1 cellular context compared by ENCODE assay signal in the genomic region with DNA sequence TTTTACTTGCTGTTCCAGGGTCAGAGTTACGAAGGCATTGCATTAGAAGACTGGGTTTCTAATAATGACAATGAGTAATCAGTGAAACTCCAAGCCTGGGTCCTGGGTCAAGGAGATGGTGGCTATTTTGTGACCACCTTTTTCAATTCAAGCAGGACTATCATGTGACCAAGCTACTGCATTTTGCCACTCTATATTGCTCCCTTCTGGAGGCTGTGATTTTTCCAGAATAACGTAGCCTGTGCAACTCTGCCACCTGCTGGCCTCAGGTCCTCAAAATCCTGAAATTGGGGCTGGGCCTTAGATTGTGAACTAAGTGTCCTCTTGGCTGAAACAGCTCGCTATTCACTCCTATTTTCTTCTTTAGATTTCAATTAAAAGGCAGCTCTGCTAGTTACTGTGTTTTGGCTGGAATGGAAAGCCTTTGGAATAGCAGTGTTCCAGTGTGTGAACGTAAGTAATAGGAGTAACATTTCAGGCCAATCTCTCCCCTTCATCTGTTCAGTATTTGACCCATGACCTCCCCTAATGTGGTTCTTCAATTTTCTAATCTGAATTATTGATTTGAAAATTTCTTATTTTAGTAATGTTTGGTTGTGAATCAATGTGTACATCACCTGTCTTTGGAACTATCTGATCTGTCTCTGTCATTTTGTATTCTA.
TF ChIP-seq lines count a peak whose summit lies in the region.

No MANE protein-coding gene starts in this region.

TF ChIP-seq in K562, 482 proteins besides CTCF, POLR2A, EP300 and RAD21 (continued from another document and continues in another):
- TF ChIP-seq, protein P1, sequence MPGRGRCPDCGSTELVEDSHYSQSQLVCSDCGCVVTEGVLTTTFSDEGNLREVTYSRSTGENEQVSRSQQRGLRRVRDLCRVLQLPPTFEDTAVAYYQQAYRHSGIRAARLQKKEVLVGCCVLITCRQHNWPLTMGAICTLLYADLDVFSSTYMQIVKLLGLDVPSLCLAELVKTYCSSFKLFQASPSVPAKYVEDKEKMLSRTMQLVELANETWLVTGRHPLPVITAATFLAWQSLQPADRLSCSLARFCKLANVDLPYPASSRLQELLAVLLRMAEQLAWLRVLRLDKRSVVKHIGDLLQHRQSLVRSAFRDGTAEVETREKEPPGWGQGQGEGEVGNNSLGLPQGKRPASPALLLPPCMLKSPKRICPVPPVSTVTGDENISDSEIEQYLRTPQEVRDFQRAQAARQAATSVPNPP (IDR thresholded peaks at IDR 0.05; ENCODE audit: borderline replicate concordance, insufficient read depth, insufficient read length): no peak
- TF ChIP-seq ZNF668 (CRISPR knock-in tag; IDR thresholded peaks at IDR 0.05) (no peak), POU5F1 (IDR thresholded peaks at IDR 0.05; ENCODE audit: borderline replicate concordance, low read depth, low read length, partially characterized antibody) (no peak), NFXL1 (CRISPR knock-in tag; IDR thresholded peaks at IDR 0.05) (no peak), SMARCA5 (IDR thresholded peaks at IDR 0.05) (no peak), CBFB (CRISPR knock-in tag; IDR thresholded peaks at IDR 0.05) (no peak), ZNF436 (CRISPR knock-in tag; IDR thresholded peaks at IDR 0.05) (no peak), STAT5B (CRISPR knock-in tag; IDR thresholded peaks at IDR 0.05) (no peak), ZNF184 (CRISPR knock-in tag; IDR thresholded peaks at IDR 0.05) (no peak), ZNF239 (CRISPR knock-in tag; IDR thresholded peaks at IDR 0.05) (peak; percentile 34; the same call in 1 of the 2 replicates), TEAD1 (CRISPR knock-in tag; IDR thresholded peaks at IDR 0.05) (no peak; a peak in 1 of 4 replicates), SIRT6 (IDR thresholded peaks at IDR 0.05; ENCODE audit: low read depth, low read length) (no peak), ZNF644 (tag; IDR thresholded peaks at IDR 0.05; ENCODE audit: low read depth) (no peak), PHF8 (IDR thresholded peaks at IDR 0.05; ENCODE audit: borderline replicate concordance, low read length) (no peak), CBX5 (IDR thresholded peaks at IDR 0.05; ENCODE audit: borderline replicate concordance, low read depth) (no peak), ZNF174 (CRISPR knock-in tag; IDR thresholded peaks at IDR 0.05) (no peak), HNRNPH1 (optimal IDR thresholded peaks at IDR 0.05; ENCODE audit: low read depth, low read length) (no peak), SMARCA4 (IDR thresholded peaks at IDR 0.05) (no peak), NFATC3 (IDR thresholded peaks at IDR 0.05) (no peak), SMC3 (conservative IDR thresholded peaks at IDR 0.05; ENCODE audit: insufficient read depth, low read depth, low read length) (peak; percentile 87), FOXK2 (conservative IDR thresholded peaks at IDR 0.05 in 1 of 2, IDR thresholded peaks at IDR 0.05 in 1 of 2; ENCODE audit: low read depth in 2 of 2) (0 out of 4 replicates have a peak, but pooled peaks of 1 of the 2 experiments have one; percentile 21), KDM5B (IDR thresholded peaks at IDR 0.05; ENCODE audit: insufficient replicate concordance, low read depth, low read length) (no peak), ZNF121 (CRISPR knock-in tag; conservative IDR thresholded peaks at IDR 0.05) (no peak), CC2D1A (IDR thresholded peaks at IDR 0.05) (peak; percentile 78; the same call in 1 of the 2 replicates), TEAD2 (tag; IDR thresholded peaks at IDR 0.05) (no peak), ZNF232 (CRISPR knock-in tag; IDR thresholded peaks at IDR 0.05) (no peak), BRF1 (IDR thresholded peaks at IDR 0.05; ENCODE audit: borderline replicate concordance, extremely low read depth, insufficient read length) (no peak), ZNF785 (CRISPR knock-in tag; IDR thresholded peaks at IDR 0.05) (no peak), NUFIP1 (IDR thresholded peaks at IDR 0.05; ENCODE audit: partially characterized antibody) (no peak), GATA2 (CRISPR knock-in tag; IDR thresholded peaks at IDR 0.05) (no peak), JUND (IDR thresholded peaks at IDR 0.05; ENCODE audit: borderline replicate concordance, low read depth, low read length) (peak; percentile 16; the same call in 1 of the 2 replicates), JUND (tag; IDR thresholded peaks at IDR 0.05; ENCODE audit: borderline replicate concordance, low read depth, low read length) (no peak; the same call in 2 of the 3 replicates), TFAM (CRISPR knock-in tag; conservative IDR thresholded peaks at IDR 0.05) (no peak), SRF (CRISPR knock-in tag; IDR thresholded peaks at IDR 0.05) (no peak), GATAD2A (IDR thresholded peaks at IDR 0.05) (no peak), WHSC1 (IDR thresholded peaks at IDR 0.05; ENCODE audit: low read length) (no peak)
- TF ChIP-seq, protein P2, sequence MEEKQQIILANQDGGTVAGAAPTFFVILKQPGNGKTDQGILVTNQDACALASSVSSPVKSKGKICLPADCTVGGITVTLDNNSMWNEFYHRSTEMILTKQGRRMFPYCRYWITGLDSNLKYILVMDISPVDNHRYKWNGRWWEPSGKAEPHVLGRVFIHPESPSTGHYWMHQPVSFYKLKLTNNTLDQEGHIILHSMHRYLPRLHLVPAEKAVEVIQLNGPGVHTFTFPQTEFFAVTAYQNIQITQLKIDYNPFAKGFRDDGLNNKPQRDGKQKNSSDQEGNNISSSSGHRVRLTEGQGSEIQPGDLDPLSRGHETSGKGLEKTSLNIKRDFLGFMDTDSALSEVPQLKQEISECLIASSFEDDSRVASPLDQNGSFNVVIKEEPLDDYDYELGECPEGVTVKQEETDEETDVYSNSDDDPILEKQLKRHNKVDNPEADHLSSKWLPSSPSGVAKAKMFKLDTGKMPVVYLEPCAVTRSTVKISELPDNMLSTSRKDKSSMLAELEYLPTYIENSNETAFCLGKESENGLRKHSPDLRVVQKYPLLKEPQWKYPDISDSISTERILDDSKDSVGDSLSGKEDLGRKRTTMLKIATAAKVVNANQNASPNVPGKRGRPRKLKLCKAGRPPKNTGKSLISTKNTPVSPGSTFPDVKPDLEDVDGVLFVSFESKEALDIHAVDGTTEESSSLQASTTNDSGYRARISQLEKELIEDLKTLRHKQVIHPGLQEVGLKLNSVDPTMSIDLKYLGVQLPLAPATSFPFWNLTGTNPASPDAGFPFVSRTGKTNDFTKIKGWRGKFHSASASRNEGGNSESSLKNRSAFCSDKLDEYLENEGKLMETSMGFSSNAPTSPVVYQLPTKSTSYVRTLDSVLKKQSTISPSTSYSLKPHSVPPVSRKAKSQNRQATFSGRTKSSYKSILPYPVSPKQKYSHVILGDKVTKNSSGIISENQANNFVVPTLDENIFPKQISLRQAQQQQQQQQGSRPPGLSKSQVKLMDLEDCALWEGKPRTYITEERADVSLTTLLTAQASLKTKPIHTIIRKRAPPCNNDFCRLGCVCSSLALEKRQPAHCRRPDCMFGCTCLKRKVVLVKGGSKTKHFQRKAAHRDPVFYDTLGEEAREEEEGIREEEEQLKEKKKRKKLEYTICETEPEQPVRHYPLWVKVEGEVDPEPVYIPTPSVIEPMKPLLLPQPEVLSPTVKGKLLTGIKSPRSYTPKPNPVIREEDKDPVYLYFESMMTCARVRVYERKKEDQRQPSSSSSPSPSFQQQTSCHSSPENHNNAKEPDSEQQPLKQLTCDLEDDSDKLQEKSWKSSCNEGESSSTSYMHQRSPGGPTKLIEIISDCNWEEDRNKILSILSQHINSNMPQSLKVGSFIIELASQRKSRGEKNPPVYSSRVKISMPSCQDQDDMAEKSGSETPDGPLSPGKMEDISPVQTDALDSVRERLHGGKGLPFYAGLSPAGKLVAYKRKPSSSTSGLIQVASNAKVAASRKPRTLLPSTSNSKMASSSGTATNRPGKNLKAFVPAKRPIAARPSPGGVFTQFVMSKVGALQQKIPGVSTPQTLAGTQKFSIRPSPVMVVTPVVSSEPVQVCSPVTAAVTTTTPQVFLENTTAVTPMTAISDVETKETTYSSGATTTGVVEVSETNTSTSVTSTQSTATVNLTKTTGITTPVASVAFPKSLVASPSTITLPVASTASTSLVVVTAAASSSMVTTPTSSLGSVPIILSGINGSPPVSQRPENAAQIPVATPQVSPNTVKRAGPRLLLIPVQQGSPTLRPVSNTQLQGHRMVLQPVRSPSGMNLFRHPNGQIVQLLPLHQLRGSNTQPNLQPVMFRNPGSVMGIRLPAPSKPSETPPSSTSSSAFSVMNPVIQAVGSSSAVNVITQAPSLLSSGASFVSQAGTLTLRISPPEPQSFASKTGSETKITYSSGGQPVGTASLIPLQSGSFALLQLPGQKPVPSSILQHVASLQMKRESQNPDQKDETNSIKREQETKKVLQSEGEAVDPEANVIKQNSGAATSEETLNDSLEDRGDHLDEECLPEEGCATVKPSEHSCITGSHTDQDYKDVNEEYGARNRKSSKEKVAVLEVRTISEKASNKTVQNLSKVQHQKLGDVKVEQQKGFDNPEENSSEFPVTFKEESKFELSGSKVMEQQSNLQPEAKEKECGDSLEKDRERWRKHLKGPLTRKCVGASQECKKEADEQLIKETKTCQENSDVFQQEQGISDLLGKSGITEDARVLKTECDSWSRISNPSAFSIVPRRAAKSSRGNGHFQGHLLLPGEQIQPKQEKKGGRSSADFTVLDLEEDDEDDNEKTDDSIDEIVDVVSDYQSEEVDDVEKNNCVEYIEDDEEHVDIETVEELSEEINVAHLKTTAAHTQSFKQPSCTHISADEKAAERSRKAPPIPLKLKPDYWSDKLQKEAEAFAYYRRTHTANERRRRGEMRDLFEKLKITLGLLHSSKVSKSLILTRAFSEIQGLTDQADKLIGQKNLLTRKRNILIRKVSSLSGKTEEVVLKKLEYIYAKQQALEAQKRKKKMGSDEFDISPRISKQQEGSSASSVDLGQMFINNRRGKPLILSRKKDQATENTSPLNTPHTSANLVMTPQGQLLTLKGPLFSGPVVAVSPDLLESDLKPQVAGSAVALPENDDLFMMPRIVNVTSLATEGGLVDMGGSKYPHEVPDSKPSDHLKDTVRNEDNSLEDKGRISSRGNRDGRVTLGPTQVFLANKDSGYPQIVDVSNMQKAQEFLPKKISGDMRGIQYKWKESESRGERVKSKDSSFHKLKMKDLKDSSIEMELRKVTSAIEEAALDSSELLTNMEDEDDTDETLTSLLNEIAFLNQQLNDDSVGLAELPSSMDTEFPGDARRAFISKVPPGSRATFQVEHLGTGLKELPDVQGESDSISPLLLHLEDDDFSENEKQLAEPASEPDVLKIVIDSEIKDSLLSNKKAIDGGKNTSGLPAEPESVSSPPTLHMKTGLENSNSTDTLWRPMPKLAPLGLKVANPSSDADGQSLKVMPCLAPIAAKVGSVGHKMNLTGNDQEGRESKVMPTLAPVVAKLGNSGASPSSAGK (IDR thresholded peaks at IDR 0.05): no peak
- TF ChIP-seq, protein P3, sequence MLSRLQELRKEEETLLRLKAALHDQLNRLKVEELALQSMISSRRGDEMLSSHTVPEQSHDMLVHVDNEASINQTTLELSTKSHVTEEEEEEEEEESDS (CRISPR knock-in tag; IDR thresholded peaks at IDR 0.05): no peak
- TF ChIP-seq, protein P4, sequence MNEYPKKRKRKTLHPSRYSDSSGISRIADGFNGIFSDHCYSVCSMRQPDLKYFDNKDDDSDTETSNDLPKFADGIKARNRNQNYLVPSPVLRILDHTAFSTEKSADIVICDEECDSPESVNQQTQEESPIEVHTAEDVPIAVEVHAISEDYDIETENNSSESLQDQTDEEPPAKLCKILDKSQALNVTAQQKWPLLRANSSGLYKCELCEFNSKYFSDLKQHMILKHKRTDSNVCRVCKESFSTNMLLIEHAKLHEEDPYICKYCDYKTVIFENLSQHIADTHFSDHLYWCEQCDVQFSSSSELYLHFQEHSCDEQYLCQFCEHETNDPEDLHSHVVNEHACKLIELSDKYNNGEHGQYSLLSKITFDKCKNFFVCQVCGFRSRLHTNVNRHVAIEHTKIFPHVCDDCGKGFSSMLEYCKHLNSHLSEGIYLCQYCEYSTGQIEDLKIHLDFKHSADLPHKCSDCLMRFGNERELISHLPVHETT (CRISPR knock-in tag; conservative IDR thresholded peaks at IDR 0.05 in 1 of 2, IDR thresholded peaks at IDR 0.05 in 1 of 2): no peak
- TF ChIP-seq, protein P5, sequence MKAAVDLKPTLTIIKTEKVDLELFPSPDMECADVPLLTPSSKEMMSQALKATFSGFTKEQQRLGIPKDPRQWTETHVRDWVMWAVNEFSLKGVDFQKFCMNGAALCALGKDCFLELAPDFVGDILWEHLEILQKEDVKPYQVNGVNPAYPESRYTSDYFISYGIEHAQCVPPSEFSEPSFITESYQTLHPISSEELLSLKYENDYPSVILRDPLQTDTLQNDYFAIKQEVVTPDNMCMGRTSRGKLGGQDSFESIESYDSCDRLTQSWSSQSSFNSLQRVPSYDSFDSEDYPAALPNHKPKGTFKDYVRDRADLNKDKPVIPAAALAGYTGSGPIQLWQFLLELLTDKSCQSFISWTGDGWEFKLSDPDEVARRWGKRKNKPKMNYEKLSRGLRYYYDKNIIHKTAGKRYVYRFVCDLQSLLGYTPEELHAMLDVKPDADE (conservative IDR thresholded peaks at IDR 0.05; ENCODE audit: control insufficient read depth, low read depth, low read length): no peak
- TF ChIP-seq, protein P6, sequence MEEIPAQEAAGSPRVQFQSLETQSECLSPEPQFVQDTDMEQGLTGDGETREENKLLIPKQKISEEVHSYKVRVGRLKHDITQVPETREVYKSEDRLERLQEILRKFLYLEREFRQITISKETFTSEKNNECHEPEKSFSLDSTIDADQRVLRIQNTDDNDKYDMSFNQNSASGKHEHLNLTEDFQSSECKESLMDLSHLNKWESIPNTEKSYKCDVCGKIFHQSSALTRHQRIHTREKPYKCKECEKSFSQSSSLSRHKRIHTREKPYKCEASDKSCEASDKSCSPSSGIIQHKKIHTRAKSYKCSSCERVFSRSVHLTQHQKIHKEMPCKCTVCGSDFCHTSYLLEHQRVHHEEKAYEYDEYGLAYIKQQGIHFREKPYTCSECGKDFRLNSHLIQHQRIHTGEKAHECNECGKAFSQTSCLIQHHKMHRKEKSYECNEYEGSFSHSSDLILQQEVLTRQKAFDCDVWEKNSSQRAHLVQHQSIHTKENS (CRISPR knock-in tag; IDR thresholded peaks at IDR 0.05): no peak
- TF ChIP-seq, protein P7, sequence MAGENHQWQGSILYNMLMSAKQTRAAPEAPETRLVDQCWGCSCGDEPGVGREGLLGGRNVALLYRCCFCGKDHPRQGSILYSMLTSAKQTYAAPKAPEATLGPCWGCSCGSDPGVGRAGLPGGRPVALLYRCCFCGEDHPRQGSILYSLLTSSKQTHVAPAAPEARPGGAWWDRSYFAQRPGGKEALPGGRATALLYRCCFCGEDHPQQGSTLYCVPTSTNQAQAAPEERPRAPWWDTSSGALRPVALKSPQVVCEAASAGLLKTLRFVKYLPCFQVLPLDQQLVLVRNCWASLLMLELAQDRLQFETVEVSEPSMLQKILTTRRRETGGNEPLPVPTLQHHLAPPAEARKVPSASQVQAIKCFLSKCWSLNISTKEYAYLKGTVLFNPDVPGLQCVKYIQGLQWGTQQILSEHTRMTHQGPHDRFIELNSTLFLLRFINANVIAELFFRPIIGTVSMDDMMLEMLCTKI (IDR thresholded peaks at IDR 0.05; ENCODE audit: partially characterized antibody): no peak
